In genomic region chr1:243849089-243850012, GRCh38 we compare ENCODE assay signal across 8 cellular contexts. TPM values are rescaled to one million over a fixed set of nuclear protein-coding genes. Genes with fewer than 3 reads are reported as not detected.
DNase-seq lines count a peak whose midpoint lies in the region; ATAC-seq, FAIRE-seq and TF ChIP-seq lines count a peak whose summit lies in the region.

No MANE protein-coding gene starts in this region.

- H3K36me3 Mint-ChIP-seq in endothelial cell (ENCODE audit: low read depth, unreplicated experiment) (no peaks in the 10 kb centered on the region), mesothelial cell of epicardium (no peaks in the 10 kb centered on the region)

- H3K9me3 Mint-ChIP-seq in endothelial cell (ENCODE audit: unreplicated experiment), result no peaks in the 10 kb centered on the region
- H3K9me3 Mint-ChIP-seq in mesothelial cell of epicardium, result no peaks in the 10 kb centered on the region

- DNase-seq in GM12892 (ENCODE audit: insufficient read length), result peak; percentile 14
- DNase-seq in NCI-H526 (lab: John Stamatoyannopoulos, UW), result peak; percentile 14 to 70
- DNase-seq in activated CD8-positive, alpha-beta memory T cell treated with anti-CD3 and anti-CD28 coated beads, Interleukin-2, amount 50 U/mL, for 1 hour (ENCODE audit: extremely low read depth), result peak; percentile 48
- peak; percentile 51 for DNase-seq in endothelial cell (ENCODE audit: low spot score)
- DNase-seq in mesothelial cell of epicardium (ENCODE audit: low spot score in 2 of 2, unreplicated experiment in 2 of 2), result peak; percentile 28 to 57
- DNase-seq in stimulated activated CD8-positive, alpha-beta memory T cell treated with anti-CD3 and anti-CD28 coated beads, Interleukin-15, amount 100 ng/mL, for 1 hour (ENCODE audit: low read depth), result peak; percentile 14
- no peak for DNase-seq in GM19240 (ENCODE audit: insufficient read length, low spot score)

- no peak for TF ChIP-seq POLR2A in GM12892 (IDR thresholded peaks at IDR 0.05; ENCODE audit: low read depth, low read length)

- H3K4me1 Mint-ChIP-seq in endothelial cell (ENCODE audit: unreplicated experiment) (peaks cover 10% of the 10 kb centered on the region), mesothelial cell of epicardium (peaks cover 22% of the 10 kb centered on the region)

- peak; percentile 14 for ATAC-seq in HG02970 (IDR thresholded peaks at IDR 0.05; ENCODE audit: low FRiP score, unreplicated experiment)

- peak; percentile 90 for FAIRE-seq in GM12892 (lab: Jason Lieb, UNC)

- H3K27ac Mint-ChIP-seq in endothelial cell (ENCODE audit: unreplicated experiment) (peak overlapping the region; percentile 89), mesothelial cell of epicardium (peak overlapping the region; percentile 96)

- H3K4me3 Mint-ChIP-seq in endothelial cell (ENCODE audit: unreplicated experiment) (peak overlapping the region; percentile 96), mesothelial cell of epicardium (peak overlapping the region; percentile 94)

- H3K27me3 Mint-ChIP-seq in endothelial cell (ENCODE audit: unreplicated experiment), result peaks cover 10% of the 10 kb centered on the region
- H3K27me3 Mint-ChIP-seq in mesothelial cell of epicardium (ENCODE audit: low read depth), result no peaks in the 10 kb centered on the region

- TF ChIP-seq CTCF in endothelial cell (IDR thresholded peaks at IDR 0.05; ENCODE audit: unreplicated experiment) (no peak), mesothelial cell of epicardium (IDR thresholded peaks at IDR 0.05; ENCODE audit: unreplicated experiment) (no peak)

RNA-seq across cellular contexts. Expression of gene AKT3, which starts 0.7 kb away (rescaled TPM):
- 5.0 TPM for polyA plus RNA-seq in GM12892 (2012; ENCODE audit: missing spikeins)
- 87.3 TPM for total RNA-seq in endothelial cell (ENCODE audit: unreplicated experiment)
- 107 to 113 TPM (median 110 TPM) in 3 replicates for total RNA-seq in mesothelial cell of epicardium
